In genomic region chr6:36340341-36340670, GRCh38 we compare ENCODE assay signal across 12 cellular contexts. TPM values are rescaled to one million over a fixed set of nuclear protein-coding genes. Genes with fewer than 3 reads are reported as not detected.
DNase-seq lines count a peak whose midpoint lies in the region; ATAC-seq and TF ChIP-seq lines count a peak whose summit lies in the region.
"Had no signal": no experiment of that assay in that cellular context is flagged by ENCODE, and none has a peak within 500 bp of the region (broad histone marks: within the 10 kb centered on the region; RNA-seq: fewer than 3 reads in every experiment).

No MANE protein-coding gene starts in this region.

- H3K9ac ChIP-seq in HUES6 (ENCODE audit: low read length) (no peak overlapping the region), adipocyte (ENCODE audit: low read length) (peak overlapping the region; percentile 78), iPS-20b (ENCODE audit: low read depth, low read length) (no peak overlapping the region; the same call in 1 of the 2 replicates)

- TF ChIP-seq CTCF in testis (IDR thresholded peaks at IDR 0.05) = no peak

- intact Hi-C loops in testis (cut with DNase I; ENCODE audit: low total_unique reads) = no loop called here

- ATAC-seq in HG02588 (IDR thresholded peaks at IDR 0.05; ENCODE audit: unreplicated experiment) = no peak

- no peak for TF ChIP-seq POLR2A in testis (IDR thresholded peaks at IDR 0.05)

- no peaks in the 10 kb centered on the region for H3K36me3 ChIP-seq in HUES6 (ENCODE audit: control insufficient read depth, insufficient read depth, low read length)
- no peaks in the 10 kb centered on the region for H3K36me3 ChIP-seq in adipocyte (ENCODE audit: control insufficient read depth, insufficient read depth, low read length, severe bottlenecking)
- H3K36me3 ChIP-seq in iPS-20b (ENCODE audit: insufficient read depth, low read depth, low read length) = no peaks in the 10 kb centered on the region
- H3K36me3 ChIP-seq in testis (ENCODE audit: low read depth, missing control alignments) = no peaks in the 10 kb centered on the region
- H3K36me3 ChIP-seq: breast epithelium had no signal

- peak overlapping the region; percentile 60 for H3K4me3 ChIP-seq in HUES6 (ENCODE audit: low read depth, low read length)
- H3K4me3 ChIP-seq in adipocyte (ENCODE audit: low read length) = no peak overlapping the region
- peak overlapping the region; percentile 57 for H3K4me3 ChIP-seq in iPS-20b (ENCODE audit: low read length)
- H3K4me3 ChIP-seq in testis = peak overlapping the region in 1 of 2 donors; percentile 0

- WGBS in testis, 2 donors = 28 to 45% methylated on average over 13 of the region's 13 CpGs

- peaks cover 8% of the 10 kb centered on the region; the same call in 1 of the 2 replicates for H3K4me1 ChIP-seq in HUES6 (ENCODE audit: control insufficient read depth, insufficient read depth, low read length)
- H3K4me1 ChIP-seq in adipocyte (ENCODE audit: control insufficient read depth, insufficient read depth, low read length) = peaks cover 16% of the 10 kb centered on the region
- no peaks in the 10 kb centered on the region for H3K4me1 ChIP-seq in iPS-20b (ENCODE audit: insufficient read depth, low read length)
- peaks cover 9% of the 10 kb centered on the region for H3K4me1 ChIP-seq in testis
- H3K4me1 ChIP-seq: breast epithelium had no signal

- no peaks in the 10 kb centered on the region for H3K9me3 ChIP-seq in HUES6 (ENCODE audit: control insufficient read depth, insufficient read depth, low read depth, low read length)
- no peaks in the 10 kb centered on the region for H3K9me3 ChIP-seq in adipocyte (ENCODE audit: control insufficient read depth, low read length)
- H3K9me3 ChIP-seq in iPS-20b (ENCODE audit: insufficient read depth, low read depth, low read length) = no peaks in the 10 kb centered on the region
- H3K9me3 ChIP-seq in testis = no peaks in the 10 kb centered on the region
- H3K9me3 ChIP-seq: breast epithelium, psoas muscle had no signal

- no peak for DNase-seq in adipocyte (ENCODE audit: low read depth)
- peak; percentile 35 for DNase-seq in testis
- DNase-seq in NCI-H1694 treated with DMSO at 0.1 percent for 48 hours (lab: John Stamatoyannopoulos, UW) = no peak
- DNase-seq in T-helper 2 cell = no peak

- no peak overlapping the region for H3K27ac ChIP-seq in HUES6 (ENCODE audit: low read depth, low read length)
- no peak overlapping the region for H3K27ac ChIP-seq in iPS-20b (ENCODE audit: low read length)
- peak overlapping the region in 1 of 2 donors; percentile 70 for H3K27ac ChIP-seq in testis
- H3K27ac ChIP-seq: psoas muscle had no signal

- H3K27me3 ChIP-seq in HUES6 (ENCODE audit: control insufficient read depth, insufficient read depth, low read length) (peaks cover 16% of the 10 kb centered on the region), adipocyte (replicated peaks; ENCODE audit: control insufficient read depth, insufficient read depth, low read length) (peaks cover 20% of the 10 kb centered on the region), iPS-20b (ENCODE audit: insufficient read depth, low read length) (peaks cover 22% of the 10 kb centered on the region), testis (no peaks in the 10 kb centered on the region)
- H3K27me3 ChIP-seq: breast epithelium had no signal

RNA-seq across cellular contexts. Expression of gene BNIP5, which starts 3.6 kb away (rescaled TPM):
- under 1 TPM; 0.68 to 0.87 TPM for total RNA-seq in testis
- polyA plus RNA-seq in testis (ENCODE audit: insufficient read depth, low read depth, low replicate concordance) = 0.96 TPM
- total RNA-seq: CD4-positive, CD25-positive, alpha-beta regulatory T cell; mononuclear cell; NCI-H460; psoas muscle had no signal
- polyA plus RNA-seq: CD4-positive, CD25-positive, alpha-beta regulatory T cell had no signal

RNA-seq across cellular contexts. Expression of gene ETV7, which starts 47.2 kb away (rescaled TPM):
- 1 to 10 TPM in 1 of 2 donors, under 1 TPM in 1; 0.68 to 1.3 TPM for total RNA-seq in testis
- polyA plus RNA-seq in testis (ENCODE audit: insufficient read depth, low read depth, low replicate concordance) = 2.2 TPM
- total RNA-seq: psoas muscle had no signal
